ENCODE assay signal across 8 cellular contexts in genomic region chr12:124422570-124423523, GRCh38.
DNase-seq lines count a peak whose midpoint lies in the region; ATAC-seq and TF ChIP-seq lines count a peak whose summit lies in the region.

No MANE protein-coding gene starts in this region.

- no peak for TF ChIP-seq CTCF in MM.1S (IDR thresholded peaks at IDR 0.05; ENCODE audit: low read length)

- WGBS in GM23248 (ENCODE audit: low coverage in 1 of 2, low lambda C conversion rate in 2 of 2, missing lambda C conversion rate in 2 of 2), 2 experiments: 1 to 3% methylated on average over 35 of the region's 37 CpGs
- WGBS in esophagus, 2 donors: 21% methylated on average over 34 to 37 of the region's 37 CpGs

- ATAC-seq in HG02763 (IDR thresholded peaks at IDR 0.05; ENCODE audit: unreplicated experiment): no peak
- no peak for ATAC-seq in HG02623 (IDR thresholded peaks at IDR 0.05; ENCODE audit: unreplicated experiment)

- peak overlapping the region; percentile 99 for H3K27ac ChIP-seq in GM23248
- H3K27ac ChIP-seq in esophagus (ENCODE audit: low read depth in 2 of 2, low read length in 1 of 2): peak overlapping the region; percentile 92 to 95
- no peak overlapping the region for H3K27ac ChIP-seq in MM.1S (ENCODE audit: low read length)

- peak overlapping the region; percentile 91 for H3K9ac ChIP-seq in GM23248
- H3K9ac ChIP-seq in NT2/D1 (ENCODE audit: insufficient read length, low read depth): peak overlapping the region; percentile 83
- peak overlapping the region; percentile 72 for H3K9ac ChIP-seq in mucosa of stomach (ENCODE audit: low read length)
- H3K9ac ChIP-seq in MM.1S (ENCODE audit: low read length): no peak overlapping the region

- H4K20me1 ChIP-seq in GM23248 (ENCODE audit: insufficient read depth): no peaks in the 10 kb centered on the region
- no peaks in the 10 kb centered on the region for H4K20me1 ChIP-seq in MM.1S (ENCODE audit: insufficient read depth, low read length)

- in situ Hi-C loops in GM23248 (cut with MboI): no loop called here

- H3K36me3 ChIP-seq in GM23248 (ENCODE audit: low read depth) (peaks cover 19% of the 10 kb centered on the region), NT2/D1 (ENCODE audit: insufficient read depth, insufficient read length, low read length) (peaks cover 73% of the 10 kb centered on the region), esophagus (ENCODE audit: control insufficient read depth in 2 of 2, insufficient read depth in 2 of 2, low read length in 1 of 2) (peaks cover 13 to 34% of the 10 kb centered on the region in 2 donors), mucosa of stomach (ENCODE audit: control insufficient read depth, insufficient read depth, low read length) (peaks cover 13% of the 10 kb centered on the region), MM.1S (replicated peaks; ENCODE audit: insufficient read depth, low read length) (no peaks in the 10 kb centered on the region)

- peaks cover 41% of the 10 kb centered on the region for H3K79me2 ChIP-seq in GM23248 (ENCODE audit: insufficient read depth)
- no peaks in the 10 kb centered on the region for H3K79me2 ChIP-seq in MM.1S (ENCODE audit: low read length)

- H3K27me3 ChIP-seq in GM23248 (replicated peaks; ENCODE audit: insufficient read depth) (no peaks in the 10 kb centered on the region), NT2/D1 (ENCODE audit: insufficient read depth, insufficient read length) (no peaks in the 10 kb centered on the region), esophagus (ENCODE audit: control insufficient read depth in 1 of 2, insufficient read depth in 2 of 2, low read length in 2 of 2) (no peaks in the 10 kb centered on the region), mucosa of stomach (ENCODE audit: control insufficient read depth, insufficient read depth, low read length) (no peaks in the 10 kb centered on the region), MM.1S (replicated peaks; ENCODE audit: insufficient read depth, low read length) (no peaks in the 10 kb centered on the region)

- H3F3A ChIP-seq in GM23248 (ENCODE audit: insufficient read depth) (peaks cover 10% of the 10 kb centered on the region; the same call in 1 of the 2 replicates), MM.1S (ENCODE audit: insufficient read depth, low read length) (no peaks in the 10 kb centered on the region)

- H3K9me3 ChIP-seq in GM23248 (ENCODE audit: low read depth) (no peaks in the 10 kb centered on the region), NT2/D1 (ENCODE audit: insufficient read depth, low read length) (no peaks in the 10 kb centered on the region), esophagus (ENCODE audit: control insufficient read depth in 2 of 2, insufficient read depth in 1 of 2, low read depth in 1 of 2, low read length in 1 of 2) (no peaks in the 10 kb centered on the region), mucosa of stomach (ENCODE audit: control insufficient read depth, low read length) (no peaks in the 10 kb centered on the region), MM.1S (replicated peaks; ENCODE audit: insufficient read depth, low read length) (no peaks in the 10 kb centered on the region)

- no peak overlapping the region for H2AFZ ChIP-seq in GM23248
- H2AFZ ChIP-seq in MM.1S (ENCODE audit: low read length): no peak overlapping the region

- H3K9me2 ChIP-seq in GM23248 (ENCODE audit: insufficient read depth) (no peaks in the 10 kb centered on the region), MM.1S (replicated peaks; ENCODE audit: insufficient read depth, low read length) (no peaks in the 10 kb centered on the region)

- H3K4me2 ChIP-seq in GM23248 (ENCODE audit: unreplicated experiment): peak overlapping the region; percentile 77
- H3K4me2 ChIP-seq in MM.1S (ENCODE audit: low read depth, low read length): no peak overlapping the region

- H3K4me3 ChIP-seq in GM23248 (peak overlapping the region; percentile 53), NT2/D1 (ENCODE audit: insufficient read length, low read depth) (peak overlapping the region; percentile 32), esophagus (ENCODE audit: low read depth in 1 of 2, low read length in 2 of 2) (peak overlapping the region; percentile 19 to 23), mucosa of stomach (ENCODE audit: low read length) (no peak overlapping the region), MM.1S (ENCODE audit: low read length) (no peak overlapping the region)

- H3K4me1 ChIP-seq in GM23248 (ENCODE audit: insufficient read depth) (peaks cover 22% of the 10 kb centered on the region), NT2/D1 (ENCODE audit: insufficient read depth, insufficient read length) (peaks cover 38% of the 10 kb centered on the region), esophagus (ENCODE audit: control insufficient read depth in 2 of 2, insufficient read depth in 2 of 2, low read length in 1 of 2) (peaks cover 2 to 15% of the 10 kb centered on the region in 2 donors), mucosa of stomach (ENCODE audit: control insufficient read depth, insufficient read depth, low read length) (peaks cover 39% of the 10 kb centered on the region), MM.1S (ENCODE audit: low read length) (no peaks in the 10 kb centered on the region)

- DNase-seq in GM23248 (peak; percentile 97), NT2/D1 (ENCODE audit: low read depth, low spot score) (no peak), NCI-H345 treated with DMSO at 0.1 percent for 48 hours (lab: John Stamatoyannopoulos, UW; ENCODE audit: unreplicated experiment) (no peak), MM.1S (no peak)

Comparison
In these comparisons a context has a peak if more than half of its experiments do, and no peak if none do; other contexts are left out.
1. H3K4me3 ChIP-seq: peak in GM23248 (single experiment), NT2/D1 (single experiment) and esophagus (2 of 2); none in mucosa of stomach (single experiment) and MM.1S (single experiment).